2 cellular contexts compared by ENCODE assay signal in the genomic region with DNA sequence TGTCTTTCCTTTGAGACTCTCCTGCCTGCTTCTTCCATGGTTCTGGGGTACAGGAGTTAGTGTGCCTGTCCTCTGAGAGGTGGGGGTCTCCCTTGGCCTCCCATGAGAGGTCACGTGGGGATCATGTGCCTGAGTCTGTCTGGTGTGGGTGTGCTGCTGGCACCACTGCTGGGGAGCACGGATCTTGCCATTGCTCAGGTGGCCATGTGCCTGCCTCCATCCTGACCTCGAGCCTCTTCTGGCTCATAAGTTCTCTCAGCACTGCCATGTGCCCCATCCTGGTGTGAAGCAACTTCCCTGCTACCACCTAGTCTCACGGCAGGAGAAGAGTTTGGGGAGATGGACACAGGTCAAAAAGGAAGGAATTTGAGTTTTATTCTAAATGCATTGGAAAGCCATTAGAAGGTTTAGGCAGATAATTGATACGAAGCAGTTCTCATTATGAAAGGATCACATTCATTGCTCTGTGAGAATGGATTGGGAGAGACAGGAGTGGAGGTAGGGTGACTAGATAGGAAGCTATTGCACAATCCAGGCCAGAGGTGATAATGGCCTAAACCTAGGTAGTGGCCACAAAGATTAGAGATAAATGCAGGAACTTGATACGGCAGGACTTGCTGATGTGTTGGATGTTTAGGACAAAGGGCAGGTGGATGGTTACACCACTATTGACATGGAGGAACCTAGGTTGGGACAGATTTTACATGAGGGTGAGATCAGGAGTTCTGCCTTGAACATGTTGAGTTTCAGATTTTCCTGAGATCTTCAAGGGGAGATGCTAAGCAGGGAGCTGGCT.
TF ChIP-seq lines count a peak whose summit lies in the region.

No MANE protein-coding gene starts in this region.

TF ChIP-seq in H1, 55 proteins besides CTCF, POLR2A, EP300 and RAD21 (continued from another document):
- TF ChIP-seq, protein P1, sequence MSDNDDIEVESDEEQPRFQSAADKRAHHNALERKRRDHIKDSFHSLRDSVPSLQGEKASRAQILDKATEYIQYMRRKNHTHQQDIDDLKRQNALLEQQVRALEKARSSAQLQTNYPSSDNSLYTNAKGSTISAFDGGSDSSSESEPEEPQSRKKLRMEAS (IDR thresholded peaks at IDR 0.05): no peak
- TF ChIP-seq TAF1 (IDR thresholded peaks at IDR 0.05; ENCODE audit: low read depth, low read length) (no peak), BRCA1 (IDR thresholded peaks at IDR 0.05; ENCODE audit: low read depth, low read length) (no peak), JUN (IDR thresholded peaks at IDR 0.05; ENCODE audit: low read depth, low read length) (no peak), YY1 (IDR thresholded peaks at IDR 0.05; ENCODE audit: low read depth, low read length) (no peak), TBP (IDR thresholded peaks at IDR 0.05; ENCODE audit: low read depth, low read length) (no peak), SRF (IDR thresholded peaks at IDR 0.05; ENCODE audit: low read depth, low read length) (no peak), BCL11A (IDR thresholded peaks at IDR 0.05; ENCODE audit: low read depth in 2 of 2, low read length in 2 of 2) (no peak)

TF ChIP-seq in liver, 16 proteins besides CTCF, POLR2A, EP300 and RAD21 (continued from another document):
- no peak for TF ChIP-seq TAF1 (conservative IDR thresholded peaks at IDR 0.05)
- TF ChIP-seq YY1 (IDR thresholded peaks at IDR 0.05): peak; percentile 97
- peak; percentile 96 to 99 for TF ChIP-seq RXRA (IDR thresholded peaks at IDR 0.05)
- peak; percentile 95 for TF ChIP-seq HNF4G (IDR thresholded peaks at IDR 0.05)
- TF ChIP-seq SP1 (IDR thresholded peaks at IDR 0.05): peak; percentile 100
- TF ChIP-seq, protein P1 (IDR thresholded peaks at IDR 0.05): peak; percentile 97
- TF ChIP-seq FOXA2 (IDR thresholded peaks at IDR 0.05): peak; percentile 93
- TF ChIP-seq GABPA (IDR thresholded peaks at IDR 0.05 in 1 of 2, conservative IDR thresholded peaks at IDR 0.05 in 1 of 2): peak in 1 of 2 donors; percentile 56
- TF ChIP-seq FOXA1 (IDR thresholded peaks at IDR 0.05): peak; percentile 90
- peak; percentile 82 to 89 for TF ChIP-seq JUND (IDR thresholded peaks at IDR 0.05)
- peak; percentile 58 for TF ChIP-seq NR2F2 (IDR thresholded peaks at IDR 0.05)
- TF ChIP-seq, protein P2, sequence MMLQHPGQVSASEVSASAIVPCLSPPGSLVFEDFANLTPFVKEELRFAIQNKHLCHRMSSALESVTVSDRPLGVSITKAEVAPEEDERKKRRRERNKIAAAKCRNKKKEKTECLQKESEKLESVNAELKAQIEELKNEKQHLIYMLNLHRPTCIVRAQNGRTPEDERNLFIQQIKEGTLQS (IDR thresholded peaks at IDR 0.05): peak; percentile 80
- TF ChIP-seq, protein P3, sequence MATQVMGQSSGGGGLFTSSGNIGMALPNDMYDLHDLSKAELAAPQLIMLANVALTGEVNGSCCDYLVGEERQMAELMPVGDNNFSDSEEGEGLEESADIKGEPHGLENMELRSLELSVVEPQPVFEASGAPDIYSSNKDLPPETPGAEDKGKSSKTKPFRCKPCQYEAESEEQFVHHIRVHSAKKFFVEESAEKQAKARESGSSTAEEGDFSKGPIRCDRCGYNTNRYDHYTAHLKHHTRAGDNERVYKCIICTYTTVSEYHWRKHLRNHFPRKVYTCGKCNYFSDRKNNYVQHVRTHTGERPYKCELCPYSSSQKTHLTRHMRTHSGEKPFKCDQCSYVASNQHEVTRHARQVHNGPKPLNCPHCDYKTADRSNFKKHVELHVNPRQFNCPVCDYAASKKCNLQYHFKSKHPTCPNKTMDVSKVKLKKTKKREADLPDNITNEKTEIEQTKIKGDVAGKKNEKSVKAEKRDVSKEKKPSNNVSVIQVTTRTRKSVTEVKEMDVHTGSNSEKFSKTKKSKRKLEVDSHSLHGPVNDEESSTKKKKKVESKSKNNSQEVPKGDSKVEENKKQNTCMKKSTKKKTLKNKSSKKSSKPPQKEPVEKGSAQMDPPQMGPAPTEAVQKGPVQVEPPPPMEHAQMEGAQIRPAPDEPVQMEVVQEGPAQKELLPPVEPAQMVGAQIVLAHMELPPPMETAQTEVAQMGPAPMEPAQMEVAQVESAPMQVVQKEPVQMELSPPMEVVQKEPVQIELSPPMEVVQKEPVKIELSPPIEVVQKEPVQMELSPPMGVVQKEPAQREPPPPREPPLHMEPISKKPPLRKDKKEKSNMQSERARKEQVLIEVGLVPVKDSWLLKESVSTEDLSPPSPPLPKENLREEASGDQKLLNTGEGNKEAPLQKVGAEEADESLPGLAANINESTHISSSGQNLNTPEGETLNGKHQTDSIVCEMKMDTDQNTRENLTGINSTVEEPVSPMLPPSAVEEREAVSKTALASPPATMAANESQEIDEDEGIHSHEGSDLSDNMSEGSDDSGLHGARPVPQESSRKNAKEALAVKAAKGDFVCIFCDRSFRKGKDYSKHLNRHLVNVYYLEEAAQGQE (IDR thresholded peaks at IDR 0.05): peak; percentile 74
- peak; percentile 99 for TF ChIP-seq HNF4A (conservative IDR thresholded peaks at IDR 0.05)
